18 cellular contexts compared by ENCODE assay signal in the genomic region with DNA sequence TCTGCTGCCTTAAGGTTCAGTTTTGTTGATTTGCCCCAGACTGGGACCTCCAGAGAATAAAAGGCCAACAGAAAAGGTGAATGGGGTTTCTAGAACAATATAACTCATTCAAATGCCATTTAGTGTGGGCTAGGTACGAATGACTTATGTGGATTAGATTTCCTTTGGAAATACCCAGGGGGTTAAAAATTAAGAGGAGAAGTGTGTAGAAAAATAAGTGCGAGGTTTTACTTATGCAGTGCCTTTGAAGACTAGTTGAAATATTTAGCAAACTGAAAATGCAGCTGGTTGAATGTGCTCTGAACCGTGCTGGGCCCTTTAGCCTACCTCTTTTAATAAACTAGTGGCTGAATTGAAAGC.
DNase-seq lines count a peak whose midpoint lies in the region; ATAC-seq and TF ChIP-seq lines count a peak whose summit lies in the region.
"Had no signal": no experiment of that assay in that cellular context is flagged by ENCODE, and none has a peak within 500 bp of the region (broad histone marks: within the 10 kb centered on the region; RNA-seq: fewer than 3 reads in every experiment).

No MANE protein-coding gene starts in this region.

- no peak for TF ChIP-seq POLR2A in uterus (IDR thresholded peaks at IDR 0.05)

- H3K4me3 ChIP-seq in kidney epithelial cell (ENCODE audit: low read depth, low read length): no peak overlapping the region
- no peak overlapping the region for H3K4me3 ChIP-seq in uterus
- H3K4me3 ChIP-seq: SJSA1 had no signal

- ATAC-seq in GM19463 (IDR thresholded peaks at IDR 0.05; ENCODE audit: unreplicated experiment) (peak; percentile 34), HG03175 (IDR thresholded peaks at IDR 0.05; ENCODE audit: unreplicated experiment) (peak; percentile 14)
- ATAC-seq: activated naive CD4-positive, alpha-beta T cell treated with anti-CD3 and anti-CD28 coated beads, Interleukin-2, amount 50 U/mL, for 72 hours had no signal

- TF ChIP-seq CTCF in kidney epithelial cell (IDR thresholded peaks at IDR 0.05; ENCODE audit: insufficient read depth, low read length, poor library complexity, severe bottlenecking) (no peak), uterus (IDR thresholded peaks at IDR 0.05) (no peak)

- peak; percentile 38 for DNase-seq in kidney epithelial cell (ENCODE audit: low read depth)
- DNase-seq in substantia nigra (lab: John Stamatoyannopoulos, UW): no peak
- DNase-seq in LoVo (ENCODE audit: low spot score): no peak
- no peak for DNase-seq in foreskin melanocyte
- DNase-seq in uterus: no peak
- DNase-seq in islet precursor cell: no peak
- DNase-seq: activated CD4-positive, alpha-beta T cell treated with anti-CD3 and anti-CD28 coated beads, Interleukin-2, amount 10 ng/mL, durations not matched to agents 7 days and 5 days; activated T-cell treated with anti-CD3 and anti-CD28 coated beads, Interleukin-2, amount 50 U/mL, for 1 hour; brain microvascular endothelial cell; DMS153; NCI-H1417; stimulated activated CD4-positive, alpha-beta T cell treated with anti-CD3 and anti-CD28 coated beads, Interleukin-4, amount 100 ng/mL, for 4 hours; T1000; trophoblast cell had no signal

- intact Hi-C loops in uterus (cut with DNase I; ENCODE audit: low total_unique reads): no loop called here

- H3K4me1 ChIP-seq in uterus: peaks cover 4 to 7% of the 10 kb centered on the region in 2 donors
- H3K4me1 ChIP-seq: SJSA1 had no signal

- no peaks in the 10 kb centered on the region for H3K36me3 ChIP-seq in kidney epithelial cell (ENCODE audit: control insufficient read depth, insufficient read depth, low read length)
- H3K36me3 ChIP-seq in uterus: no peaks in the 10 kb centered on the region
- H3K36me3 ChIP-seq: brain microvascular endothelial cell, SJSA1 had no signal

- H3K27ac ChIP-seq in substantia nigra (ENCODE audit: low read depth, low read length, poor library complexity, severe bottlenecking) (peak overlapping the region; percentile 17), uterus (no peak overlapping the region)
- H3K27ac ChIP-seq: brain microvascular endothelial cell, SJSA1 had no signal

- H3K27me3 ChIP-seq in kidney epithelial cell (ENCODE audit: control insufficient read depth, insufficient read depth, low read length) (no peaks in the 10 kb centered on the region), uterus (no peaks in the 10 kb centered on the region)
- H3K27me3 ChIP-seq: brain microvascular endothelial cell, SJSA1 had no signal

- no peaks in the 10 kb centered on the region for H3K9me3 ChIP-seq in uterus
- H3K9me3 ChIP-seq: SJSA1 had no signal
